13 cellular contexts compared by ENCODE assay signal in the genomic region with DNA sequence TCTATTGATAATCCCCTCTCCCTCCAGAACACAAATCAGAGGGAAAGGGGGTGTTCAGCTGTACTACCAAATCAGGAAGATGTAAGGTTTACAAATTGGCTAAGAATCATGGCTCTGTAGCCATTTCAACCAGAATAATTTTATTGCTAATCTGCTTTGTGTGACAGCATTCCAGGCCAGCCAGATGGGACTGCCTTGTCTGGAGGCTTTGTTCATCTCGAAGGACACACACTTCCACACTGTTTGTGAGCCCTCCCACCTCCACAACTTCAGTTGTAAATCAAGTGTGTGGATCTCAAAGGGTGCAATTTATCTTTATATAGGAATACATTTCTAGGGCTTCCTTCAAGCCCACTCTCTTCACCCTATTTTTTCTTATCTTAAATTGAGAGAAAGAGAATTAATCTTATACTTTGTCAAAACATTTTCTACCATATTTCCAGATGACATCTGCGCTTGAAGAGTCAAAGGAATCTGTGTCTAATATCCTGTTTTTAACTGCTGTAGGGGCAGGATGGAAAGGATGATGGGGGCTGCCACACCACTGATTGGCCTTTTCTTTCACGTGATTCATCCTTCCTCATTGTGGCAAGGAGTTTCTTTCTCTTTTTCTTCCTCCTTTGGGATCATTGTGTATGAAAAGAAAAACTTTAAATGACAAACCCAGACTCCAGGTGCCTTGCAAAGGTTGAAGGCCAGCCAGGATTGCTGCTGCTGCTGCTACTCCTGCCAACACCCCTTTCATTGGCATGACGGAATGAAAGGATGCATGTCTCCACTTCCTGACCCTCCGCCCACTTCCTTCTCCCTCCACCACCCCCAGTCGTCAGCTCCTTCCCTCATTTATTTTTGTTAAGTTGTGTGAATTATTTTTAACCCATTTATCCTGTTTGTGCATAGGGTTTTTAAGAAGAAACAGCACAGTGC. TPM values are rescaled to one million over a fixed set of nuclear protein-coding genes. Genes with fewer than 3 reads are reported as not detected.
A peak's percentile ranks its signal among the peaks of the same experiment; 100 is the strongest.
DNase-seq lines count a peak whose midpoint lies in the region; ATAC-seq, FAIRE-seq and TF ChIP-seq lines count a peak whose summit lies in the region.
"Had no signal": no experiment of that assay in that cellular context is flagged by ENCODE, and none has a peak within 500 bp of the region (broad histone marks: within the 10 kb centered on the region; RNA-seq: fewer than 3 reads in every experiment).

No MANE protein-coding gene starts in this region.

- H3K4me1 ChIP-seq in HUES6 (ENCODE audit: control insufficient read depth, insufficient read depth, low read length) (peaks cover 21% of the 10 kb centered on the region; the same call in 1 of the 2 replicates), astrocyte (ENCODE audit: insufficient read depth, low read length) (peaks cover 7% of the 10 kb centered on the region)
- H3K4me1 ChIP-seq: stomach had no signal

- H3K79me2 ChIP-seq in astrocyte (ENCODE audit: insufficient read depth, low read length), result no peaks in the 10 kb centered on the region

- no peak for FAIRE-seq in astrocyte (lab: Jason Lieb, UNC)

- H3K9ac ChIP-seq in HUES6 (ENCODE audit: low read length) (no peak overlapping the region), astrocyte (ENCODE audit: low read length) (no peak overlapping the region)

- TF ChIP-seq CTCF in CD14-positive monocyte (IDR thresholded peaks at IDR 0.05), result no peak
- TF ChIP-seq CTCF in astrocyte (IDR thresholded peaks at IDR 0.05; ENCODE audit: insufficient read depth, low read depth, low read length), result no peak

- H2AFZ ChIP-seq in astrocyte (ENCODE audit: low read depth, low read length), result no peak overlapping the region

- ATAC-seq in HG03175 (IDR thresholded peaks at IDR 0.05; ENCODE audit: unreplicated experiment) (no peak), HG03460 (IDR thresholded peaks at IDR 0.05; ENCODE audit: unreplicated experiment) (no peak)
- ATAC-seq: T-cell had no signal

- H3K27me3 ChIP-seq in HUES6 (ENCODE audit: control insufficient read depth, insufficient read depth, low read length), result no peaks in the 10 kb centered on the region
- H3K27me3 ChIP-seq in astrocyte (ENCODE audit: insufficient read depth, low read length), result no peaks in the 10 kb centered on the region
- H3K27me3 ChIP-seq: stomach had no signal

- peak overlapping the region; percentile 77 to 88 for H3K4me3 Mint-ChIP-seq in CD14-positive monocyte
- no peak overlapping the region for H3K4me3 Mint-ChIP-seq in astrocyte (ENCODE audit: unreplicated experiment)
- H3K4me3 Mint-ChIP-seq: T-cell had no signal

- no peaks in the 10 kb centered on the region for H4K20me1 ChIP-seq in astrocyte (ENCODE audit: insufficient read depth, low read length)

- H3K9me3 ChIP-seq in HUES6 (ENCODE audit: control insufficient read depth, insufficient read depth, low read depth, low read length) (0 out of 2 replicates have a peak, but pooled peaks cover 4% of the 10 kb centered on the region), astrocyte (ENCODE audit: insufficient read depth, low read depth, low read length) (no peaks in the 10 kb centered on the region)
- H3K9me3 ChIP-seq: stomach had no signal

- H3K4me1 Mint-ChIP-seq in CD14-positive monocyte (peaks cover 9% of the 10 kb centered on the region), astrocyte (ENCODE audit: low read depth, unreplicated experiment) (peaks cover 6% of the 10 kb centered on the region)

- H3K27me3 Mint-ChIP-seq in CD14-positive monocyte (ENCODE audit: low read depth in 3 of 3), result peaks cover 0 to 2% (median 0%) of the 10 kb centered on the region in 3 donors
- no peaks in the 10 kb centered on the region for H3K27me3 Mint-ChIP-seq in astrocyte (ENCODE audit: low read depth, unreplicated experiment)

- peak overlapping the region; percentile 54 for H3K4me2 ChIP-seq in astrocyte (ENCODE audit: low read length)

- peaks cover 42 to 55% of the 10 kb centered on the region in 2 donors for H3K36me3 Mint-ChIP-seq in CD14-positive monocyte
- peaks cover 22% of the 10 kb centered on the region for H3K36me3 Mint-ChIP-seq in astrocyte (ENCODE audit: low read depth, unreplicated experiment)

- H3K9me3 Mint-ChIP-seq in CD14-positive monocyte, result peaks cover 0 to 5% (median 1%) of the 10 kb centered on the region in 7 donors
- H3K9me3 Mint-ChIP-seq in astrocyte (ENCODE audit: unreplicated experiment), result no peaks in the 10 kb centered on the region

- intact Hi-C loops in CD14-positive monocyte (cut with micrococcal nuclease), result no loop called here

- H3K4me3 ChIP-seq in HUES6 (ENCODE audit: low read depth, low read length) (0 out of 2 replicates have a peak overlapping the region, but pooled peaks have one; percentile 18), astrocyte (ENCODE audit: insufficient read depth, low read depth, low read length) (peak overlapping the region; percentile 8)
- H3K4me3 ChIP-seq: stomach had no signal

- DNase-seq in CD14-positive monocyte (ENCODE audit: low spot score) (no peak), astrocyte (ENCODE audit: low read depth) (no peak), lung microvascular endothelial cell (ENCODE audit: low read depth in 2 of 2) (peak; percentile 74 to 82), NCI-H1092 (lab: John Stamatoyannopoulos, UW) (no peak)
- no peak for DNase-seq in effector CD8-positive, alpha-beta T cell (lab: John Stamatoyannopoulos, UW)
- DNase-seq: DMS153, foreskin melanocyte, NCI-H2081 treated with DMSO at 0.1 percent for 48 hours, stomach, T-cell had no signal

- H3K27ac ChIP-seq in HUES6 (ENCODE audit: low read depth, low read length), result peak overlapping the region; percentile 59; the same call in 1 of the 2 replicates
- no peak overlapping the region for H3K27ac ChIP-seq in astrocyte (ENCODE audit: low read depth, low read length)
- H3K27ac ChIP-seq: stomach had no signal

- H3K36me3 ChIP-seq in HUES6 (ENCODE audit: control insufficient read depth, insufficient read depth, low read length) (peaks cover 25% of the 10 kb centered on the region; the same call in 1 of the 2 replicates), astrocyte (ENCODE audit: insufficient read depth, low read length) (no peaks in the 10 kb centered on the region)

- peak overlapping the region; percentile 3 to 79 (median 48) for H3K27ac Mint-ChIP-seq in CD14-positive monocyte
- no peak overlapping the region for H3K27ac Mint-ChIP-seq in astrocyte (ENCODE audit: unreplicated experiment)

RNA-seq across cellular contexts. Expression of a gene that starts 6.7 kb away (rescaled TPM):
- polyA plus RNA-seq in CD14-positive monocyte, result not detected
- 0.09 TPM in 1 of 2 replicates, not detected in the other for total RNA-seq in astrocyte
- under 0.01 TPM in 2 replicates for total RNA-seq in lung microvascular endothelial cell
- total RNA-seq: T-cell had no signal

Comparison
In these comparisons a context has a peak if more than half of its experiments do, and no peak if none do; other contexts are left out.
1. DNase-seq: peak in lung microvascular endothelial cell (2 of 2); none in CD14-positive monocyte (single experiment), astrocyte (single experiment), effector CD8-positive, alpha-beta T cell (single experiment) and NCI-H1092 (single experiment).